In genomic region chr22:46027219-46028068, GRCh38 we compare ENCODE assay signal across 1 cellular context.
TF ChIP-seq lines count a peak whose summit lies in the region.

No MANE protein-coding gene starts in this region.

TF ChIP-seq in HepG2, 621 proteins besides CTCF, POLR2A, EP300 and RAD21 (continued from another document and continues in another):
- TF ChIP-seq ZSCAN29 (CRISPR knock-in tag; conservative IDR thresholded peaks at IDR 0.05) (no peak), ZNF30 (CRISPR knock-in tag; IDR thresholded peaks at IDR 0.05) (no peak), ZNF552 (CRISPR knock-in tag; IDR thresholded peaks at IDR 0.05; ENCODE audit: borderline replicate concordance) (no peak), PHF5A (CRISPR knock-in tag; IDR thresholded peaks at IDR 0.05; ENCODE audit: low read depth, unreplicated experiment) (no peak), SRY (CRISPR knock-in tag; IDR thresholded peaks at IDR 0.05) (peak; percentile 77; the same call in 1 of the 2 replicates), ZNF263 (CRISPR knock-in tag; IDR thresholded peaks at IDR 0.05) (0 out of 2 replicates have a peak, but pooled peaks have one; percentile 37), RARA (CRISPR knock-in tag; IDR thresholded peaks at IDR 0.05) (peak; percentile 96), SMAD3 (CRISPR knock-in tag; IDR thresholded peaks at IDR 0.05) (no peak), MTF2 (CRISPR knock-in tag; IDR thresholded peaks at IDR 0.05; ENCODE audit: borderline replicate concordance) (no peak), BRF2 (CRISPR knock-in tag; IDR thresholded peaks at IDR 0.05) (no peak), ATF4 (CRISPR knock-in tag; IDR thresholded peaks at IDR 0.05) (no peak), HINFP (CRISPR knock-in tag; IDR thresholded peaks at IDR 0.05; ENCODE audit: low read depth) (no peak), ARID3A (IDR thresholded peaks at IDR 0.05; ENCODE audit: low read depth, low read length) (no peak), PRPF4 (IDR thresholded peaks at IDR 0.05; ENCODE audit: low read depth, low read length, poor library complexity, severe bottlenecking) (no peak), SMYD3 (CRISPR knock-in tag; IDR thresholded peaks at IDR 0.05) (no peak), SMARCE1 (IDR thresholded peaks at IDR 0.05; ENCODE audit: borderline replicate concordance) (no peak), POLR2AphosphoS5 (IDR thresholded peaks at IDR 0.05; ENCODE audit: low read depth, low read length) (no peak), HDAC2 (CRISPR knock-in tag; IDR thresholded peaks at IDR 0.05) (peak; percentile 57; the same call in 1 of the 2 replicates), ISL2 (CRISPR knock-in tag; IDR thresholded peaks at IDR 0.05) (no peak), ONECUT2 (CRISPR knock-in tag; IDR thresholded peaks at IDR 0.05) (no peak), ZNF709 (CRISPR knock-in tag; IDR thresholded peaks at IDR 0.05) (no peak), HMG20A (CRISPR knock-in tag; IDR thresholded peaks at IDR 0.05; ENCODE audit: borderline replicate concordance) (no peak), ZGPAT (CRISPR knock-in tag; IDR thresholded peaks at IDR 0.05) (peak; percentile 55; the same call in 1 of the 2 replicates), ZNF639 (CRISPR knock-in tag; conservative IDR thresholded peaks at IDR 0.05) (0 out of 2 replicates have a peak, but pooled peaks have one; percentile 27), ZNF7 (CRISPR knock-in tag; IDR thresholded peaks at IDR 0.05) (no peak), ZNF34 (CRISPR knock-in tag; IDR thresholded peaks at IDR 0.05; ENCODE audit: borderline replicate concordance) (no peak), MYC (CRISPR knock-in tag; IDR thresholded peaks at IDR 0.05; ENCODE audit: borderline replicate concordance) (peak; percentile 61; the same call in 1 of the 2 replicates), PCBP1 (IDR thresholded peaks at IDR 0.05; ENCODE audit: borderline replicate concordance, low read depth, low read length) (no peak), ZNF878 (CRISPR knock-in tag; IDR thresholded peaks at IDR 0.05) (no peak), ZNF891 (CRISPR knock-in tag; IDR thresholded peaks at IDR 0.05) (no peak), GABPB1 (CRISPR knock-in tag; IDR thresholded peaks at IDR 0.05) (peak; percentile 64), LCORL (IDR thresholded peaks at IDR 0.05) (no peak), LCORL (CRISPR knock-in tag; IDR thresholded peaks at IDR 0.05) (no peak), ZNF230 (CRISPR knock-in tag; IDR thresholded peaks at IDR 0.05) (no peak)
- TF ChIP-seq, protein P1, sequence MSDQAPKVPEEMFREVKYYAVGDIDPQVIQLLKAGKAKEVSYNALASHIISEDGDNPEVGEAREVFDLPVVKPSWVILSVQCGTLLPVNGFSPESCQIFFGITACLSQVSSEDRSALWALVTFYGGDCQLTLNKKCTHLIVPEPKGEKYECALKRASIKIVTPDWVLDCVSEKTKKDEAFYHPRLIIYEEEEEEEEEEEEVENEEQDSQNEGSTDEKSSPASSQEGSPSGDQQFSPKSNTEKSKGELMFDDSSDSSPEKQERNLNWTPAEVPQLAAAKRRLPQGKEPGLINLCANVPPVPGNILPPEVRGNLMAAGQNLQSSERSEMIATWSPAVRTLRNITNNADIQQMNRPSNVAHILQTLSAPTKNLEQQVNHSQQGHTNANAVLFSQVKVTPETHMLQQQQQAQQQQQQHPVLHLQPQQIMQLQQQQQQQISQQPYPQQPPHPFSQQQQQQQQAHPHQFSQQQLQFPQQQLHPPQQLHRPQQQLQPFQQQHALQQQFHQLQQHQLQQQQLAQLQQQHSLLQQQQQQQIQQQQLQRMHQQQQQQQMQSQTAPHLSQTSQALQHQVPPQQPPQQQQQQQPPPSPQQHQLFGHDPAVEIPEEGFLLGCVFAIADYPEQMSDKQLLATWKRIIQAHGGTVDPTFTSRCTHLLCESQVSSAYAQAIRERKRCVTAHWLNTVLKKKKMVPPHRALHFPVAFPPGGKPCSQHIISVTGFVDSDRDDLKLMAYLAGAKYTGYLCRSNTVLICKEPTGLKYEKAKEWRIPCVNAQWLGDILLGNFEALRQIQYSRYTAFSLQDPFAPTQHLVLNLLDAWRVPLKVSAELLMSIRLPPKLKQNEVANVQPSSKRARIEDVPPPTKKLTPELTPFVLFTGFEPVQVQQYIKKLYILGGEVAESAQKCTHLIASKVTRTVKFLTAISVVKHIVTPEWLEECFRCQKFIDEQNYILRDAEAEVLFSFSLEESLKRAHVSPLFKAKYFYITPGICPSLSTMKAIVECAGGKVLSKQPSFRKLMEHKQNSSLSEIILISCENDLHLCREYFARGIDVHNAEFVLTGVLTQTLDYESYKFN (CRISPR knock-in tag; conservative IDR thresholded peaks at IDR 0.05): 0 out of 2 replicates have a peak, but pooled peaks have one; percentile 26
- TF ChIP-seq, protein P2, sequence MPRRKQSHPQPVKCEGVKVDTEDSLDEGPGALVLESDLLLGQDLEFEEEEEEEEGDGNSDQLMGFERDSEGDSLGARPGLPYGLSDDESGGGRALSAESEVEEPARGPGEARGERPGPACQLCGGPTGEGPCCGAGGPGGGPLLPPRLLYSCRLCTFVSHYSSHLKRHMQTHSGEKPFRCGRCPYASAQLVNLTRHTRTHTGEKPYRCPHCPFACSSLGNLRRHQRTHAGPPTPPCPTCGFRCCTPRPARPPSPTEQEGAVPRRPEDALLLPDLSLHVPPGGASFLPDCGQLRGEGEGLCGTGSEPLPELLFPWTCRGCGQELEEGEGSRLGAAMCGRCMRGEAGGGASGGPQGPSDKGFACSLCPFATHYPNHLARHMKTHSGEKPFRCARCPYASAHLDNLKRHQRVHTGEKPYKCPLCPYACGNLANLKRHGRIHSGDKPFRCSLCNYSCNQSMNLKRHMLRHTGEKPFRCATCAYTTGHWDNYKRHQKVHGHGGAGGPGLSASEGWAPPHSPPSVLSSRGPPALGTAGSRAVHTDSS (CRISPR knock-in tag; conservative IDR thresholded peaks at IDR 0.05): no peak
- TF ChIP-seq, protein P3, sequence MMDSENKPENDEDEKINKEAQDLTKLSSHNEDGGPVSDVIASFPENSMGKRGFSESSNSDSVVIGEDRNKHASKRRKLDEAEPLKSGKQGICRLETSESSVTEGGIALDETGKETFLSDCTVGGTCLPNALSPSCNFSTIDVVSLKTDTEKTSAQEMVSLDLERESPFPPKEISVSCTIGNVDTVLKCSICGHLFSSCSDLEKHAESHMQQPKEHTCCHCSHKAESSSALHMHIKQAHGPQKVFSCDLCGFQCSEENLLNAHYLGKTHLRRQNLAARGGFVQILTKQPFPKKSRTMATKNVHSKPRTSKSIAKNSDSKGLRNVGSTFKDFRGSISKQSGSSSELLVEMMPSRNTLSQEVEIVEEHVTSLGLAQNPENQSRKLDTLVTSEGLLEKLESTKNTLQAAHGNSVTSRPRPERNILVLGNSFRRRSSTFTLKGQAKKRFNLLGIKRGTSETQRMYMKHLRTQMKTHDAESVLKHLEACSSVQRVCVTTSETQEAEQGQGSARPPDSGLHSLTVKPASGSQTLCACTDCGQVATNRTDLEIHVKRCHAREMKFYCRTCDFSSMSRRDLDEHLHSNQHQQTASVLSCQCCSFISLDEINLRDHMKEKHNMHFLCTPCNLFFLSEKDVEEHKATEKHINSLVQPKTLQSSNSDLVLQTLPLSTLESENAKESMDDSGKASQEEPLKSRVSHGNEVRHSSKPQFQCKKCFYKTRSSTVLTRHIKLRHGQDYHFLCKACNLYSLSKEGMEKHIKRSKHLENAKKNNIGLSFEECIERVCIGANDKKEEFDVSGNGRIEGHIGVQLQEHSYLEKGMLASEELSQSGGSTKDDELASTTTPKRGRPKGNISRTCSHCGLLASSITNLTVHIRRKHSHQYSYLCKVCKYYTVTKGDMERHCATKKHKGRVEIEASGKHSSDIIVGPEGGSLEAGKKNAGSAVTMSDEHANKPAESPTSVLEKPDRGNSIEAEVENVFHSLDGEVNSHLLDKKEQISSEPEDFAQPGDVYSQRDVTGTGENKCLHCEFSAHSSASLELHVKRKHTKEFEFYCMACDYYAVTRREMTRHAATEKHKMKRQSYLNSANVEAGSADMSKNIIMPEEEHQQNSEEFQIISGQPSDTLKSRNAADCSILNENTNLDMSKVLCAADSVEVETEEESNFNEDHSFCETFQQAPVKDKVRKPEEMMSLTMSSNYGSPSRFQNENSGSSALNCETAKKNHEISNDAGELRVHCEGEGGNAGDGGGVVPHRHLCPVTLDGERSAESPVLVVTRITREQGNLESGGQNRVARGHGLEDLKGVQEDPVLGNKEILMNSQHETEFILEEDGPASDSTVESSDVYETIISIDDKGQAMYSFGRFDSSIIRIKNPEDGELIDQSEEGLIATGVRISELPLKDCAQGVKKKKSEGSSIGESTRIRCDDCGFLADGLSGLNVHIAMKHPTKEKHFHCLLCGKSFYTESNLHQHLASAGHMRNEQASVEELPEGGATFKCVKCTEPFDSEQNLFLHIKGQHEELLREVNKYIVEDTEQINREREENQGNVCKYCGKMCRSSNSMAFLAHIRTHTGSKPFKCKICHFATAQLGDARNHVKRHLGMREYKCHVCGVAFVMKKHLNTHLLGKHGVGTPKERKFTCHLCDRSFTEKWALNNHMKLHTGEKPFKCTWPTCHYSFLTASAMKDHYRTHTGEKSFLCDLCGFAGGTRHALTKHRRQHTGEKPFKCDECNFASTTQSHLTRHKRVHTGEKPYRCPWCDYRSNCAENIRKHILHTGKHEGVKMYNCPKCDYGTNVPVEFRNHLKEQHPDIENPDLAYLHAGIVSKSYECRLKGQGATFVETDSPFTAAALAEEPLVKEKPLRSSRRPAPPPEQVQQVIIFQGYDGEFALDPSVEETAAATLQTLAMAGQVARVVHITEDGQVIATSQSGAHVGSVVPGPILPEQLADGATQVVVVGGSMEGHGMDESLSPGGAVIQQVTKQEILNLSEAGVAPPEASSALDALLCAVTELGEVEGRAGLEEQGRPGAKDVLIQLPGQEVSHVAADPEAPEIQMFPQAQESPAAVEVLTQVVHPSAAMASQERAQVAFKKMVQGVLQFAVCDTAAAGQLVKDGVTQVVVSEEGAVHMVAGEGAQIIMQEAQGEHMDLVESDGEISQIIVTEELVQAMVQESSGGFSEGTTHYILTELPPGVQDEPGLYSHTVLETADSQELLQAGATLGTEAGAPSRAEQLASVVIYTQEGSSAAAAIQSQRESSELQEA (CRISPR knock-in tag; IDR thresholded peaks at IDR 0.05; ENCODE audit: not compliant biosample characterization): no peak
- TF ChIP-seq, protein P4, sequence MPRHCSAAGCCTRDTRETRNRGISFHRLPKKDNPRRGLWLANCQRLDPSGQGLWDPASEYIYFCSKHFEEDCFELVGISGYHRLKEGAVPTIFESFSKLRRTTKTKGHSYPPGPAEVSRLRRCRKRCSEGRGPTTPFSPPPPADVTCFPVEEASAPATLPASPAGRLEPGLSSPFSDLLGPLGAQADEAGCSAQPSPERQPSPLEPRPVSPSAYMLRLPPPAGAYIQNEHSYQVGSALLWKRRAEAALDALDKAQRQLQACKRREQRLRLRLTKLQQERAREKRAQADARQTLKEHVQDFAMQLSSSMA (CRISPR knock-in tag; IDR thresholded peaks at IDR 0.05): no peak
